Comparison of ENCODE assay signal across 22 cellular contexts in the genomic region with DNA sequence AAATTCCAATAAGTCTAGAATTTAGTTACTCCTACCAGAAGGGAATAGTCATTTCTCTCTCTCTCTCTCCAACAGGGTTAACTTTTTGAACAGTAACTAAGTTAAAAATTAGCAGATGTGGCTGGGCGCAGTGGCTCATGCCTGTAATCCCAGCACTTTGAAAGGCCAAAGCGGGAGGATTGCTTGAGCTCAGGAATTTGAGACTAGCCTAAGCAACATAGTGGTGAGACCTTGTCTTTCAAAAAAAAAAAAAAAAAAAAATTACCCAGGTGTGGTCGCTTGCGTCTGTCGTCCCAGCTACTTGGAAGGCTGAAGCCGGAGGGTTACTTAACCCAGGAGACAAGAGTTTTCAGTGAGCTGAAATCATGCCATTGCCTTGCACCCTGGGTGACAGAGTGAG.
"Had no signal": no experiment of that assay in that cellular context is flagged by ENCODE, and none has a peak within 500 bp of the region (broad histone marks: within the 10 kb centered on the region; RNA-seq: fewer than 3 reads in every experiment).

No MANE protein-coding gene starts in this region.

- H3K27ac Mint-ChIP-seq: naive thymus-derived CD8-positive, alpha-beta T cell had no signal

- DNase-seq: cortex of kidney; dorsolateral prefrontal cortex; effector CD8-positive, alpha-beta T cell; left cardiac atrium; left ventricle myocardium superior; mesendoderm; naive thymus-derived CD8-positive, alpha-beta T cell; nucleus accumbens; ovary; right cardiac atrium; small intestine; stimulated activated CD4-positive, alpha-beta T cell treated with anti-CD3 and anti-CD28 coated beads, Interleukin-12 subunit alpha, Interleukin-12 subunit beta, amount 100 ng/mL, for 4 hours; stimulated activated naive CD4-positive, alpha-beta T cell; stomach; substantia nigra; transverse colon had no signal

- H3K27me3 ChIP-seq: dorsolateral prefrontal cortex, gastroesophageal sphincter, ovary, stomach, transverse colon had no signal

- H3K4me1 ChIP-seq: gastroesophageal sphincter, stomach, transverse colon had no signal

- H3K4me1 Mint-ChIP-seq: central memory CD8-positive, alpha-beta T cell; naive thymus-derived CD8-positive, alpha-beta T cell had no signal

- H3K9me3 ChIP-seq: gastroesophageal sphincter, ovary, stomach, thoracic aorta, transverse colon had no signal

- H3K4me3 ChIP-seq: dorsolateral prefrontal cortex, gastroesophageal sphincter, lung, ovary, stomach, thoracic aorta, transverse colon had no signal

- ATAC-seq: esophagus mucosa; gastroesophageal sphincter; left cardiac atrium; left ventricle myocardium superior; naive thymus-derived CD8-positive, alpha-beta T cell; right cardiac atrium had no signal

- H3K36me3 ChIP-seq: gastroesophageal sphincter, ovary, stomach, thoracic aorta, transverse colon had no signal

- H3K9me3 Mint-ChIP-seq: central memory CD8-positive, alpha-beta T cell; neural crest cell had no signal

- H3K36me3 Mint-ChIP-seq: naive thymus-derived CD8-positive, alpha-beta T cell had no signal

- H3K27ac ChIP-seq: dorsolateral prefrontal cortex, gastroesophageal sphincter, ovary, stomach, thoracic aorta, transverse colon had no signal

- H3K4me3 Mint-ChIP-seq: central memory CD8-positive, alpha-beta T cell; naive thymus-derived CD8-positive, alpha-beta T cell; neural crest cell had no signal

- H3K27me3 Mint-ChIP-seq: central memory CD8-positive, alpha-beta T cell had no signal
